Comparison of ENCODE assay signal across 15 cellular contexts in the genomic region with DNA sequence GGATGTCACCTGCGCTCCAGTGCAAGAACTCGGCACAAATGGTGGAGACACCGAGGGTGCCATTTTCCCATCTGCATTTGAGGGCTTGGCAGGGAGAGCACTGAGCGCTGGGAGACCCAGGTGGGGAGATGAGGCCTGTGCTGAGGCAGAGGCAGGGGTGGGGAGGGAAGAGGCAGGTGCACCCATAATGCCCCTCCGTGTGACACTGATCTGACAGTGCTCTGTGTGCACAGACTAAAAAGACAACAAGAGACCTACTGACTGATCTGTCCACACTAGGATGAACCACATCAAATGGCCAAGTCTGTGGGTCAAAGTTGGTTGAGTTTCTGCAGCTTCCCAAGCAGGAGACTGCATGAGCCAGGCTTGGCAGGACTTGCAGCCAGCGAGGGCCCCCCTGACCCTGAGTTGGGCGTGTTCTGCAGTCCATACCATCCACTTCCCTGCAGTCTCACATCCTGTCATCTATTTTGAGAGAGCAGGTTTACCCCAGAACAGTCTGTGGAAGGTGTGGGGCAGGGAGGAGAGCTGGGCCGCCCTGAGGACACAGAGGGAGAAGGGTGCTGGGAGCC. TPM values are rescaled to one million over a fixed set of nuclear protein-coding genes. Genes with fewer than 3 reads are reported as not detected.
DNase-seq lines count a peak whose midpoint lies in the region; ATAC-seq, FAIRE-seq and TF ChIP-seq lines count a peak whose summit lies in the region.
"Had no signal": no experiment of that assay in that cellular context is flagged by ENCODE, and none has a peak within 500 bp of the region (broad histone marks: within the 10 kb centered on the region; RNA-seq: fewer than 3 reads in every experiment).

No MANE protein-coding gene starts in this region.

- CTCF ChIA-PET in A549 (lab: Yijun Ruan, JAX): interaction anchor here (0.7 to 4.4 kb wide), 2 partner anchors 20 to 173 kb away, joined by 3 to 21 read pairs; no protein-coding TSS in a partner anchor
- CTCF ChIA-PET in Caco-2 (lab: Charles Lee): interaction anchor here (0.5 to 0.6 kb wide), 2 partner anchors 18 to 252 kb away, joined by 3 read pairs; no protein-coding TSS in a partner anchor
- CTCF ChIA-PET in WTC11 (lab: Charles Lee): no interaction called here

- H3K4me1 ChIP-seq in A549 (peaks cover 66% of the 10 kb centered on the region), Caco-2 (peaks cover 33% of the 10 kb centered on the region), adrenal gland (replicated peaks in 1 of 2) (peaks cover 5 to 26% of the 10 kb centered on the region in 2 donors)

- no peak for TF ChIP-seq RAD21 in A549 (conservative IDR thresholded peaks at IDR 0.05 in 1 of 2, IDR thresholded peaks at IDR 0.05 in 1 of 2)

- H3K4me2 ChIP-seq in A549: peak overlapping the region; percentile 29; the same call in 2 of the 3 replicates

- in situ Hi-C loops in GM13976 (cut with MboI; ENCODE audit: low sequenced_read_pairs, unreplicated experiment): loop anchor here (10.0 kb wide), 1 partner anchor 165 kb away; no protein-coding TSS in a partner anchor

- H3K27ac Mint-ChIP-seq in Caco-2 (ENCODE audit: unreplicated experiment) (peak overlapping the region; percentile 65), WTC11 (0 out of 2 replicates have a peak overlapping the region, but pooled peaks have one; percentile 15)
- H3K27ac Mint-ChIP-seq: activated CD4-positive, alpha-beta memory T cell treated with anti-CD3 and anti-CD28 coated beads for 36 hours; activated T-cell treated with anti-CD3 and anti-CD28 coated beads, Interleukin-2, amount 50 U/mL, for 72 hours had no signal

- H3K9me3 Mint-ChIP-seq in Caco-2 (ENCODE audit: unreplicated experiment) (no peaks in the 10 kb centered on the region), WTC11 (no peaks in the 10 kb centered on the region)
- H3K9me3 Mint-ChIP-seq: activated CD4-positive, alpha-beta memory T cell treated with anti-CD3 and anti-CD28 coated beads for 36 hours; activated T-cell treated with anti-CD3 and anti-CD28 coated beads, Interleukin-2, amount 50 U/mL, for 72 hours; naive thymus-derived CD4-positive, alpha-beta T cell had no signal

- no TSS peak for BruUV-seq in Caco-2 (replicated peaks; lab: Mats Ljungman, UMichigan)

- WGBS in A549 (ENCODE audit: missing lambda C conversion rate): 68% methylated on average over 8 of the region's 8 CpGs
- WGBS in adrenal gland, 4 donors: 77 to 86% (median 81%) methylated on average over 6 to 8 of the region's 8 CpGs

- H3K27me3 Mint-ChIP-seq in Caco-2 (ENCODE audit: insufficient read depth, unreplicated experiment) (no peaks in the 10 kb centered on the region), WTC11 (ENCODE audit: low read depth) (no peaks in the 10 kb centered on the region)
- H3K27me3 Mint-ChIP-seq: activated CD4-positive, alpha-beta memory T cell treated with anti-CD3 and anti-CD28 coated beads for 36 hours had no signal

- H3K9me3 ChIP-seq in A549 (no peaks in the 10 kb centered on the region), Caco-2 (no peaks in the 10 kb centered on the region), adrenal gland (replicated peaks in 1 of 3) (no peaks in the 10 kb centered on the region)

- H3K27me3 ChIP-seq in Caco-2 (replicated peaks; ENCODE audit: control insufficient read depth, insufficient read depth, low read length): no peaks in the 10 kb centered on the region
- no peaks in the 10 kb centered on the region for H3K27me3 ChIP-seq in adrenal gland

- no peak for ATAC-seq in A549
- ATAC-seq in WTC11: no peak
- no peak for ATAC-seq in HG02840 (IDR thresholded peaks at IDR 0.05; ENCODE audit: low FRiP score, unreplicated experiment)
- ATAC-seq: activated T-cell treated with anti-CD3 and anti-CD28 coated beads, Interleukin-2, amount 50 U/mL, for 72 hours; naive thymus-derived CD4-positive, alpha-beta T cell had no signal

- no peak for TF ChIP-seq EP300 in A549 (IDR thresholded peaks at IDR 0.05)

- POLR2A ChIA-PET in A549 (lab: Yijun Ruan, JAX) (no interaction called here), Caco-2 (lab: Charles Lee) (no interaction called here), WTC11 (lab: Charles Lee) (no interaction called here)

- H3K4me3 ChIP-seq in A549 (no peak overlapping the region), Caco-2 (ENCODE audit: low read depth, low read length) (no peak overlapping the region), adrenal gland (no peak overlapping the region)

- no peak overlapping the region for H3K4me3 Mint-ChIP-seq in Caco-2 (ENCODE audit: unreplicated experiment)
- H3K4me3 Mint-ChIP-seq in WTC11: no peak overlapping the region
- H3K4me3 Mint-ChIP-seq: activated CD4-positive, alpha-beta memory T cell treated with anti-CD3 and anti-CD28 coated beads for 36 hours; activated T-cell treated with anti-CD3 and anti-CD28 coated beads, Interleukin-2, amount 50 U/mL, for 72 hours; naive thymus-derived CD4-positive, alpha-beta T cell had no signal

- intact Hi-C loops in Caco-2 (cut with micrococcal nuclease; ENCODE audit: unreplicated experiment) (no loop called here), adrenal gland (cut with DNase I) (no loop called here)

- no peak for TF ChIP-seq CTCF in A549 (IDR thresholded peaks at IDR 0.05)
- no peak for TF ChIP-seq CTCF in Caco-2 (IDR thresholded peaks at IDR 0.05; ENCODE audit: insufficient read depth in 1 of 2, low read depth in 1 of 2, low read length in 1 of 2, severe bottlenecking in 1 of 2, unreplicated experiment in 1 of 2)
- no peak for TF ChIP-seq CTCF in WTC11 (IDR thresholded peaks at IDR 0.05)
- TF ChIP-seq CTCF in GM13976 (IDR thresholded peaks at IDR 0.05; ENCODE audit: borderline replicate concordance, control extremely low read depth, extremely low read depth, insufficient read depth, missing control alignments): no peak
- TF ChIP-seq CTCF in adrenal gland (IDR thresholded peaks at IDR 0.05): no peak

- FAIRE-seq in A549 (lab: Jason Lieb, UNC): no peak
- FAIRE-seq: endometrium, frontal cortex had no signal

- H3K4me1 Mint-ChIP-seq in Caco-2 (ENCODE audit: low read depth, unreplicated experiment) (peaks cover 7% of the 10 kb centered on the region), WTC11 (peaks cover 19% of the 10 kb centered on the region)

- no peak for TF ChIP-seq POLR2A in A549 (IDR thresholded peaks at IDR 0.05; ENCODE audit: low read length)
- TF ChIP-seq POLR2A in adrenal gland (IDR thresholded peaks at IDR 0.05): no peak

- H3K36me3 ChIP-seq in Caco-2 (ENCODE audit: control insufficient read depth, insufficient read depth, low read length): peaks cover 2% of the 10 kb centered on the region
- H3K36me3 ChIP-seq in adrenal gland (replicated peaks in 1 of 2): no peaks in the 10 kb centered on the region

- DNase-seq in A549 (ENCODE audit: low read depth in 1 of 2, low spot score in 1 of 2) (no peak), Caco-2 (no peak), WTC11 (ENCODE audit: low spot score) (no peak), lung microvascular endothelial cell (ENCODE audit: low read depth in 2 of 2) (peak; percentile 41 to 45), GM13976 (ENCODE audit: low spot score) (no peak), adrenal gland (no peak), NCI-H2171 treated with DMSO at 0.1 percent for 48 hours (lab: John Stamatoyannopoulos, UW) (no peak)
- DNase-seq: activated CD4-positive, alpha-beta memory T cell treated with anti-CD3 and anti-CD28 coated beads for 36 hours; activated T-cell treated with anti-CD3 and anti-CD28 coated beads, Interleukin-2, amount 50 U/mL, for 72 hours; naive thymus-derived CD4-positive, alpha-beta T cell; NCI-H2029; NCI-H510A treated with DMSO at 0.1 percent for 48 hours had no signal

- H3K36me3 Mint-ChIP-seq in Caco-2 (ENCODE audit: insufficient read depth, unreplicated experiment) (peaks cover 30% of the 10 kb centered on the region), WTC11 (no peaks in the 10 kb centered on the region)
- H3K36me3 Mint-ChIP-seq: naive thymus-derived CD4-positive, alpha-beta T cell had no signal

- H3K27ac ChIP-seq in A549: peak overlapping the region; percentile 43 to 89; a peak in 5 of 6 replicates
- H3K27ac ChIP-seq in adrenal gland: no peak overlapping the region

TF ChIP-seq in A549, 52 proteins besides CTCF, POLR2A, EP300 and RAD21 (continues in another document):
- no peak for TF ChIP-seq HEYL (CRISPR knock-in tag; IDR thresholded peaks at IDR 0.05)
- TF ChIP-seq JUN (IDR thresholded peaks at IDR 0.05): no peak
- TF ChIP-seq, protein P1, sequence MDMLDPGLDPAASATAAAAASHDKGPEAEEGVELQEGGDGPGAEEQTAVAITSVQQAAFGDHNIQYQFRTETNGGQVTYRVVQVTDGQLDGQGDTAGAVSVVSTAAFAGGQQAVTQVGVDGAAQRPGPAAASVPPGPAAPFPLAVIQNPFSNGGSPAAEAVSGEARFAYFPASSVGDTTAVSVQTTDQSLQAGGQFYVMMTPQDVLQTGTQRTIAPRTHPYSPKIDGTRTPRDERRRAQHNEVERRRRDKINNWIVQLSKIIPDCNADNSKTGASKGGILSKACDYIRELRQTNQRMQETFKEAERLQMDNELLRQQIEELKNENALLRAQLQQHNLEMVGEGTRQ (IDR thresholded peaks at IDR 0.05): no peak

TF ChIP-seq in WTC11, 78 proteins besides CTCF, POLR2A, EP300 and RAD21:
- TF ChIP-seq, protein P2, sequence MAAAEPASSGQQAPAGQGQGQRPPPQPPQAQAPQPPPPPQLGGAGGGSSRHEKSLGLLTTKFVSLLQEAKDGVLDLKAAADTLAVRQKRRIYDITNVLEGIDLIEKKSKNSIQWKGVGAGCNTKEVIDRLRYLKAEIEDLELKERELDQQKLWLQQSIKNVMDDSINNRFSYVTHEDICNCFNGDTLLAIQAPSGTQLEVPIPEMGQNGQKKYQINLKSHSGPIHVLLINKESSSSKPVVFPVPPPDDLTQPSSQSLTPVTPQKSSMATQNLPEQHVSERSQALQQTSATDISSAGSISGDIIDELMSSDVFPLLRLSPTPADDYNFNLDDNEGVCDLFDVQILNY (CRISPR knock-in tag; IDR thresholded peaks at IDR 0.05): no peak

RNA-seq across cellular contexts. Expression of a gene that starts 41.9 kb away (rescaled TPM):
- 33.7 and 38.7 TPM in 2 replicates for polyA plus RNA-seq in A549 (2011; rRNA removed)
- 52.0 and 59.5 TPM in 2 replicates for polyA plus RNA-seq in A549 (2012; cell fraction: cytosol; rRNA removed)
- 64.3 and 69.2 TPM in 2 replicates for polyA plus RNA-seq in A549 (2012; cell fraction: nucleus; rRNA removed)
- 26.1 to 38.6 TPM (median 29.8 TPM) in 3 replicates for polyA plus RNA-seq in A549 (2017; fragmentation: RNase III; extraction: RNeasy Plus Mini Kit Qiagen cat#74134 plus additional on column Dnase treatment)
- polyA minus RNA-seq in A549 (2011; rRNA and poly(A)+ RNA removed): 49.7 and 58.1 TPM in 2 replicates
- total RNA-seq in Caco-2 (2022): 56.6 and 66.6 TPM in 2 replicates
- 19.2 to 23.0 TPM (median 21.4 TPM) in 3 replicates for total RNA-seq in WTC11 (2021)
- total RNA-seq in lung microvascular endothelial cell: 14.6 and 20.6 TPM in 2 replicates
- 10 to 100 TPM in 7 of 8 donors, 1 to 10 TPM in 1; 6.6 to 27.2 (median 20.5) TPM for total RNA-seq in adrenal gland
- polyA plus RNA-seq in adrenal gland: 1 to 10 TPM; 4.0 to 8.5 (median 8.3) TPM

Comparison
In these comparisons a context has a peak if more than half of its experiments do, and no peak if none do; other contexts are left out.
1. DNase-seq: peak in lung microvascular endothelial cell (2 of 2); none in A549 (0 of 2), Caco-2 (0 of 2), WTC11 (single experiment), GM13976 (single experiment), adrenal gland (0 of 7) and NCI-H2171 treated with DMSO at 0.1 percent for 48 hours (single experiment).
2. H3K27ac ChIP-seq: peak in A549 (2 of 2); none in adrenal gland (0 of 5).